In the genomic region with DNA sequence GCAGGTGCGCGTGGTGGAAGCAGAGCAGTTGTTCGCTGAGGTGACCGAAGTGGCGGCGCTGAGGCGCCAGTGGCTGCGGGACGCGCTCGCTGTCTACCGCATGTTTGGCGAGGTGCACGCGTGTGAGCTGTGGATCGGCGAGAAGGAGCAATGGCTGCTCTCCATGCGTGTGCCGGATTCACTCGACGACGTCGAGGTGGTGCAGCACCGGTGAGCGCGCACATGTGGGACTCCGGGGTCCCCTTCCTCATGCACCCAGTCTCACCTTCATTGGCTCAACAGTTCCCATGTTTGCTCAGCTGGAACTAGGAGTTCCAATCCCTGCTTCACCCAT, we compare ENCODE assay signal across 13 cellular contexts.
"Had no signal": no experiment of that assay in that cellular context is flagged by ENCODE, and none has a peak within 500 bp of the region (broad histone marks: within the 10 kb centered on the region; RNA-seq: fewer than 3 reads in every experiment).

No MANE protein-coding gene starts in this region.

- H3K9me3 Mint-ChIP-seq: activated CD4-positive, alpha-beta T cell treated with anti-CD3 and anti-CD28 coated beads, Interleukin-2, amount 10 ng/mL, durations not matched to agents 24 days and 14 days; activated naive CD4-positive, alpha-beta T cell treated with anti-CD3 and anti-CD28 coated beads, Interleukin-2, amount 50 U/mL, for 72 hours; neural crest cell; stimulated activated naive B cell treated with anti-CD40 and anti-IgM and Interleukin-4, amounts not matched to agents 10 μg/mL and 1 μg/mL and 100 μg/mL, for 72 hours; type B pancreatic cell had no signal

- FAIRE-seq: keratinocyte had no signal

- H3K9ac ChIP-seq: SK-N-SH had no signal

- ATAC-seq: stimulated activated naive B cell treated with anti-CD40 and anti-IgM and Interleukin-4, amounts not matched to agents 10 μg/mL and 1 μg/mL and 100 μg/mL, for 72 hours had no signal

- H3K36me3 Mint-ChIP-seq: type B pancreatic cell had no signal

- H3K4me1 Mint-ChIP-seq: neural crest cell had no signal

- H3K27ac Mint-ChIP-seq: activated CD4-positive, alpha-beta T cell treated with anti-CD3 and anti-CD28 coated beads, Interleukin-2, amount 10 ng/mL, durations not matched to agents 24 days and 14 days; activated naive CD4-positive, alpha-beta T cell treated with anti-CD3 and anti-CD28 coated beads, Interleukin-2, amount 50 U/mL, for 72 hours; stimulated activated naive B cell treated with anti-CD40 and anti-IgM and Interleukin-4, amounts not matched to agents 10 μg/mL and 1 μg/mL and 100 μg/mL, for 72 hours; type B pancreatic cell had no signal

- H3K9me3 ChIP-seq: esophagus squamous epithelium, left lung, SK-N-SH had no signal

- H3K36me3 ChIP-seq: esophagus squamous epithelium, left lung had no signal

- DNase-seq: activated CD4-positive, alpha-beta T cell treated with anti-CD3 and anti-CD28 coated beads, Interleukin-2, amount 10 ng/mL, durations not matched to agents 24 days and 14 days; anterior cingulate cortex; esophagus squamous epithelium; left lung; stimulated activated CD4-positive, alpha-beta T cell treated with anti-CD3 and anti-CD28 coated beads, Interleukin-1b, Interleukin-23, amount 100 ng/mL, for 48 hours; stimulated activated naive B cell treated with anti-CD40 and anti-IgM and Interleukin-4, amounts not matched to agents 10 μg/mL and 1 μg/mL and 100 μg/mL, for 72 hours; T-helper 1 cell had no signal

- H3K4me3 Mint-ChIP-seq: activated CD4-positive, alpha-beta T cell treated with anti-CD3 and anti-CD28 coated beads, Interleukin-2, amount 10 ng/mL, durations not matched to agents 24 days and 14 days; neural crest cell; stimulated activated naive B cell treated with anti-CD40 and anti-IgM and Interleukin-4, amounts not matched to agents 10 μg/mL and 1 μg/mL and 100 μg/mL, for 72 hours; type B pancreatic cell had no signal

- H3K27ac ChIP-seq: esophagus squamous epithelium, left lung, skin epidermis had no signal

- H3K4me3 ChIP-seq: left lung had no signal
